In genomic region chr19:29622191-29623070, GRCh38 we compare ENCODE assay signal across 8 cellular contexts.
A peak's percentile ranks its signal among the peaks of the same experiment; 100 is the strongest.
DNase-seq lines count a peak whose midpoint lies in the region; ATAC-seq and TF ChIP-seq lines count a peak whose summit lies in the region.

No MANE protein-coding gene starts in this region.

- H3K4me2 ChIP-seq in MM.1S (ENCODE audit: low read depth, low read length), result peak overlapping the region; percentile 62

- H3K4me1 Mint-ChIP-seq in stimulated activated naive B cell treated with anti-CD40 and anti-IgM and Interleukin-4, amounts not matched to agents 10 μg/mL and 1 μg/mL and 100 μg/mL, for 72 hours, result peaks cover 21 to 26% of the 10 kb centered on the region in 2 donors

- no peak for TF ChIP-seq CTCF in MM.1S (IDR thresholded peaks at IDR 0.05; ENCODE audit: low read length)

- no peaks in the 10 kb centered on the region for H4K20me1 ChIP-seq in MM.1S (ENCODE audit: insufficient read depth, low read length)

- H3K27ac ChIP-seq in MM.1S (ENCODE audit: low read length), result no peak overlapping the region

- H3K36me3 Mint-ChIP-seq in stimulated activated naive B cell treated with anti-CD40 and anti-IgM and Interleukin-4, amounts not matched to agents 10 μg/mL and 1 μg/mL and 100 μg/mL, for 72 hours, result no peaks in the 10 kb centered on the region

- H3F3A ChIP-seq in MM.1S (ENCODE audit: insufficient read depth, low read length), result no peaks in the 10 kb centered on the region

- H3K9ac ChIP-seq in MM.1S (ENCODE audit: low read length), result no peak overlapping the region

- in situ Hi-C loops in HAP-1 (cut with MboI; ENCODE audit: low sequenced_read_pairs), result no loop called here

- H2AFZ ChIP-seq in MM.1S (ENCODE audit: low read length), result peak overlapping the region; percentile 59

- H3K9me3 ChIP-seq in MM.1S (replicated peaks; ENCODE audit: insufficient read depth, low read length), result no peaks in the 10 kb centered on the region
- H3K9me3 ChIP-seq in HAP-1, result no peaks in the 10 kb centered on the region

- peak; percentile 46 for DNase-seq in NK-92 treated with Interleukin-12 subunit alpha and Interleukin-12 subunit beta, amount 100 ng/mL, for 24 hours (lab: John Stamatoyannopoulos, UW)
- no peak for DNase-seq in NK-92 (lab: John Stamatoyannopoulos, UW; ENCODE audit: unreplicated experiment)
- peak; percentile 34 for DNase-seq in MM.1S
- peak; percentile 71 for DNase-seq in astrocyte of the hippocampus (ENCODE audit: low read depth, low spot score)
- no peak for DNase-seq in stimulated activated naive B cell treated with anti-CD40 and anti-IgM and Interleukin-4, amounts not matched to agents 10 μg/mL and 1 μg/mL and 100 μg/mL, for 72 hours
- no peak for DNase-seq in GOT3 (lab: John Stamatoyannopoulos, UW)
- DNase-seq in HAP-1 (ENCODE audit: low spot score in 2 of 2), result no peak

- no peaks in the 10 kb centered on the region for H3K79me2 ChIP-seq in MM.1S (ENCODE audit: low read length)

- peak overlapping the region; percentile 6; the same call in 1 of the 2 replicates for H3K4me3 ChIP-seq in MM.1S (ENCODE audit: low read length)
- no peak overlapping the region for H3K4me3 ChIP-seq in HAP-1

- no peaks in the 10 kb centered on the region for H3K9me3 Mint-ChIP-seq in stimulated activated naive B cell treated with anti-CD40 and anti-IgM and Interleukin-4, amounts not matched to agents 10 μg/mL and 1 μg/mL and 100 μg/mL, for 72 hours

- H3K27me3 Mint-ChIP-seq in stimulated activated naive B cell treated with anti-CD40 and anti-IgM and Interleukin-4, amounts not matched to agents 10 μg/mL and 1 μg/mL and 100 μg/mL, for 72 hours, result peaks cover 13 to 20% of the 10 kb centered on the region in 2 donors

- H3K27me3 ChIP-seq in MM.1S (replicated peaks; ENCODE audit: insufficient read depth, low read length) (peaks cover 9% of the 10 kb centered on the region; the same call in 1 of the 2 replicates), HAP-1 (ENCODE audit: low read depth) (peaks cover 4% of the 10 kb centered on the region; the same call in 1 of the 2 replicates)

- no peaks in the 10 kb centered on the region for H3K36me3 ChIP-seq in MM.1S (replicated peaks; ENCODE audit: insufficient read depth, low read length)
- no peaks in the 10 kb centered on the region for H3K36me3 ChIP-seq in HAP-1 (replicated peaks)

- H3K4me1 ChIP-seq in MM.1S (ENCODE audit: low read length), result no peaks in the 10 kb centered on the region
- H3K4me1 ChIP-seq in HAP-1, result no peaks in the 10 kb centered on the region

- H3K27ac Mint-ChIP-seq in stimulated activated naive B cell treated with anti-CD40 and anti-IgM and Interleukin-4, amounts not matched to agents 10 μg/mL and 1 μg/mL and 100 μg/mL, for 72 hours, result no peak overlapping the region

- no peaks in the 10 kb centered on the region for H3K9me2 ChIP-seq in MM.1S (replicated peaks; ENCODE audit: insufficient read depth, low read length)

- H3K4me3 Mint-ChIP-seq in stimulated activated naive B cell treated with anti-CD40 and anti-IgM and Interleukin-4, amounts not matched to agents 10 μg/mL and 1 μg/mL and 100 μg/mL, for 72 hours, result peak overlapping the region in 1 of 2 donors; percentile 33

- ATAC-seq in stimulated activated naive B cell treated with anti-CD40 and anti-IgM and Interleukin-4, amounts not matched to agents 10 μg/mL and 1 μg/mL and 100 μg/mL, for 72 hours (replicated peaks), result peak; percentile 50 to 75
- no peak for ATAC-seq in GM18517 (IDR thresholded peaks at IDR 0.05; ENCODE audit: unreplicated experiment)

Comparison
In these comparisons a context has a peak if more than half of its experiments do, and no peak if none do; other contexts are left out.
1. DNase-seq: peak in NK-92 treated with Interleukin-12 subunit alpha and Interleukin-12 subunit beta, amount 100 ng/mL, for 24 hours (single experiment), MM.1S (single experiment) and astrocyte of the hippocampus (single experiment); none in NK-92 (single experiment), stimulated activated naive B cell treated with anti-CD40 and anti-IgM and Interleukin-4, amounts not matched to agents 10 μg/mL and 1 μg/mL and 100 μg/mL, for 72 hours (single experiment), GOT3 (single experiment) and HAP-1 (0 of 2).